In the genomic region with DNA sequence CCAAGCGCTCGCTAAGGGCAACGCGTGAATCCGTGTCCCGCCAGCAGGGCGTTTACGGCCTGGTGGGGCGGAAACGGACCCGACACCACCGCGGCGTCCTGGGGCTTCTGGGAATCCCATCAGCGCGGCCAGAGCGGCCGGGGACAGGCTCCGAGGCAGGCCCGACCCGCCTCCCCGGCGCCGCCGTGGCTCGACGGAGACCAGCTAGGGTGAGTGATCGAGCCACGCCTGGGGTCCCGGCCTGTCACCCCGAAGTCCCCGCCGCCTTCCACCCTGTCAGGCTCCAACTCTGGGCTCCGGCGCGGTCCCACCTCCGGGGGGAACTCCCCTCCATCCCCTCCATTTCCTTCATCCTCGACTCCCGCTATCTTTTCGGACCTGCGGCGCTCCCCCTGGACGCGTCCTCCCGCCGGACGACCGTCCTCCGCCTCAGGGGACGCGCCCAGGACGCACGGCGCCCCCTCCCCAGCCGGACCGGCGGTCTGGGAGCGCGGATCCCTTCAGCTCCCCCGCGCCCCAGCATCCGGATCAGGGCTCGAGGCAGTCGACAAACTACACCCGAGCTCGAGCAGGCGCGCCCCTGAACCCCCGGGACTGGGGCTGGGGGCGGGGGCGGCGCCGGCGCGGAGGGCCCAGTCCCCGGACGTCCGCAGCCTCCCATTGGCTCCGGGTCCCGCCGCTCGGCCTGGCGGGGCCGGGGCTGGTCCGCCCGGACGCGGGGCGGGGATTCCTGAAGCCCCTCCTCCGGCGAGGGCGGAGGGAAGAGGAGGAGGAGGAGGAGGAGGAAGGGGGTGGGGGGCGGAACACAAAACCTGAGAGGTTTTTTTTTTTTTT, we compare ENCODE assay signal across 1 cellular context.
TF ChIP-seq lines count a peak whose summit lies in the region.

No MANE protein-coding gene starts in this region.

TF ChIP-seq in HepG2, 621 proteins besides CTCF, POLR2A, EP300 and RAD21 (continued from another document and continues in another):
- TF ChIP-seq ZFX (CRISPR knock-in tag; IDR thresholded peaks at IDR 0.05; ENCODE audit: low read depth): peak; percentile 89
- TF ChIP-seq ZNF280D (CRISPR knock-in tag; IDR thresholded peaks at IDR 0.05): no peak
- TF ChIP-seq, protein P1, sequence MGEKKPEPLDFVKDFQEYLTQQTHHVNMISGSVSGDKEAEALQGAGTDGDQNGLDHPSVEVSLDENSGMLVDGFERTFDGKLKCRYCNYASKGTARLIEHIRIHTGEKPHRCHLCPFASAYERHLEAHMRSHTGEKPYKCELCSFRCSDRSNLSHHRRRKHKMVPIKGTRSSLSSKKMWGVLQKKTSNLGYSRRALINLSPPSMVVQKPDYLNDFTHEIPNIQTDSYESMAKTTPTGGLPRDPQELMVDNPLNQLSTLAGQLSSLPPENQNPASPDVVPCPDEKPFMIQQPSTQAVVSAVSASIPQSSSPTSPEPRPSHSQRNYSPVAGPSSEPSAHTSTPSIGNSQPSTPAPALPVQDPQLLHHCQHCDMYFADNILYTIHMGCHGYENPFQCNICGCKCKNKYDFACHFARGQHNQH (CRISPR knock-in tag; IDR thresholded peaks at IDR 0.05): 0 out of 2 replicates have a peak, but pooled peaks have one; percentile 45
- peak; percentile 67; the same call in 1 of the 2 replicates for TF ChIP-seq ZSCAN22 (CRISPR knock-in tag; IDR thresholded peaks at IDR 0.05)
- TF ChIP-seq ZNF331 (CRISPR knock-in tag; IDR thresholded peaks at IDR 0.05): peak; percentile 46; the same call in 1 of the 2 replicates
- TF ChIP-seq BRD4 (CRISPR knock-in tag; IDR thresholded peaks at IDR 0.05): peak; percentile 71; the same call in 1 of the 2 replicates
- TF ChIP-seq, protein P2, sequence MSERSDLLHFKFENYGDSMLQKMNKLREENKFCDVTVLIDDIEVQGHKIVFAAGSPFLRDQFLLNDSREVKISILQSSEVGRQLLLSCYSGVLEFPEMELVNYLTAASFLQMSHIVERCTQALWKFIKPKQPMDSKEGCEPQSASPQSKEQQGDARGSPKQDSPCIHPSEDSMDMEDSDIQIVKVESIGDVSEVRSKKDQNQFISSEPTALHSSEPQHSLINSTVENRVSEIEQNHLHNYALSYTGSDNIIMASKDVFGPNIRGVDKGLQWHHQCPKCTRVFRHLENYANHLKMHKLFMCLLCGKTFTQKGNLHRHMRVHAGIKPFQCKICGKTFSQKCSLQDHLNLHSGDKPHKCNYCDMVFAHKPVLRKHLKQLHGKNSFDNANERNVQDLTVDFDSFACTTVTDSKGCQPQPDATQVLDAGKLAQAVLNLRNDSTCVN (CRISPR knock-in tag; IDR thresholded peaks at IDR 0.05; ENCODE audit: borderline replicate concordance): no peak
- TF ChIP-seq KLF13 (CRISPR knock-in tag; IDR thresholded peaks at IDR 0.05): no peak
- no peak for TF ChIP-seq RFX5 (IDR thresholded peaks at IDR 0.05; ENCODE audit: low read depth, low read length)
- 0 out of 2 replicates have a peak, but pooled peaks have one; percentile 65 for TF ChIP-seq GPN1 (CRISPR knock-in tag; IDR thresholded peaks at IDR 0.05; ENCODE audit: borderline replicate concordance)
- no peak for TF ChIP-seq ZNF292 (CRISPR knock-in tag; IDR thresholded peaks at IDR 0.05; ENCODE audit: borderline replicate concordance, low read depth)
- TF ChIP-seq ZNF639 (CRISPR knock-in tag; conservative IDR thresholded peaks at IDR 0.05): 0 out of 2 replicates have a peak, but pooled peaks have one; percentile 33
- no peak for TF ChIP-seq TRIM22 (IDR thresholded peaks at IDR 0.05)
- no peak for TF ChIP-seq SRSF9 (IDR thresholded peaks at IDR 0.05; ENCODE audit: borderline replicate concordance, insufficient read depth, low read depth, low read length, poor library complexity, severe bottlenecking)
- TF ChIP-seq ZNF563 (CRISPR knock-in tag; IDR thresholded peaks at IDR 0.05): peak; percentile 69; the same call in 1 of the 2 replicates
- TF ChIP-seq ZNF574 (CRISPR knock-in tag; IDR thresholded peaks at IDR 0.05): 0 out of 2 replicates have a peak, but pooled peaks have one; percentile 28
- TF ChIP-seq ZNF317 (CRISPR knock-in tag; IDR thresholded peaks at IDR 0.05): peak; percentile 63
- TF ChIP-seq KLF6 (CRISPR knock-in tag; IDR thresholded peaks at IDR 0.05): 0 out of 2 replicates have a peak, but pooled peaks have one; percentile 47
- peak; percentile 63; the same call in 1 of the 2 replicates for TF ChIP-seq GZF1 (CRISPR knock-in tag; IDR thresholded peaks at IDR 0.05)
- TF ChIP-seq, protein P3, sequence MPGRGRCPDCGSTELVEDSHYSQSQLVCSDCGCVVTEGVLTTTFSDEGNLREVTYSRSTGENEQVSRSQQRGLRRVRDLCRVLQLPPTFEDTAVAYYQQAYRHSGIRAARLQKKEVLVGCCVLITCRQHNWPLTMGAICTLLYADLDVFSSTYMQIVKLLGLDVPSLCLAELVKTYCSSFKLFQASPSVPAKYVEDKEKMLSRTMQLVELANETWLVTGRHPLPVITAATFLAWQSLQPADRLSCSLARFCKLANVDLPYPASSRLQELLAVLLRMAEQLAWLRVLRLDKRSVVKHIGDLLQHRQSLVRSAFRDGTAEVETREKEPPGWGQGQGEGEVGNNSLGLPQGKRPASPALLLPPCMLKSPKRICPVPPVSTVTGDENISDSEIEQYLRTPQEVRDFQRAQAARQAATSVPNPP (CRISPR knock-in tag; IDR thresholded peaks at IDR 0.05): no peak
- TF ChIP-seq ZNF510 (CRISPR knock-in tag; IDR thresholded peaks at IDR 0.05; ENCODE audit: low read depth): peak; percentile 86; the same call in 1 of the 2 replicates
- TF ChIP-seq, protein P4, sequence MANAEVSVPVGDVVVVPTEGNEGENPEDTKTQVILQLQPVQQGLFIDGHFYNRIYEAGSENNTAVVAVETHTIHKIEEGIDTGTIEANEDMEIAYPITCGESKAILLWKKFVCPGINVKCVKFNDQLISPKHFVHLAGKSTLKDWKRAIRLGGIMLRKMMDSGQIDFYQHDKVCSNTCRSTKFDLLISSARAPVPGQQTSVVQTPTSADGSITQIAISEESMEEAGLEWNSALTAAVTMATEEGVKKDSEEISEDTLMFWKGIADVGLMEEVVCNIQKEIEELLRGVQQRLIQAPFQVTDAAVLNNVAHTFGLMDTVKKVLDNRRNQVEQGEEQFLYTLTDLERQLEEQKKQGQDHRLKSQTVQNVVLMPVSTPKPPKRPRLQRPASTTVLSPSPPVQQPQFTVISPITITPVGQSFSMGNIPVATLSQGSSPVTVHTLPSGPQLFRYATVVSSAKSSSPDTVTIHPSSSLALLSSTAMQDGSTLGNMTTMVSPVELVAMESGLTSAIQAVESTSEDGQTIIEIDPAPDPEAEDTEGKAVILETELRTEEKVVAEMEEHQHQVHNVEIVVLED (CRISPR knock-in tag; IDR thresholded peaks at IDR 0.05; ENCODE audit: borderline replicate concordance): peak; percentile 25; the same call in 1 of the 2 replicates
- peak; percentile 89; the same call in 1 of the 2 replicates for TF ChIP-seq ZNF3 (CRISPR knock-in tag; IDR thresholded peaks at IDR 0.05)
- TF ChIP-seq ELF1 (CRISPR knock-in tag; IDR thresholded peaks at IDR 0.05): 0 out of 2 replicates have a peak, but pooled peaks have one; percentile 7
- no peak for TF ChIP-seq RARA (CRISPR knock-in tag; IDR thresholded peaks at IDR 0.05)
- peak; percentile 17; the same call in 1 of the 2 replicates for TF ChIP-seq ZFP90 (CRISPR knock-in tag; IDR thresholded peaks at IDR 0.05; ENCODE audit: borderline replicate concordance)
- 0 out of 2 replicates have a peak, but pooled peaks have one; percentile 21 for TF ChIP-seq ZBTB3 (CRISPR knock-in tag; IDR thresholded peaks at IDR 0.05; ENCODE audit: borderline replicate concordance, low read depth)
- TF ChIP-seq, protein P5, sequence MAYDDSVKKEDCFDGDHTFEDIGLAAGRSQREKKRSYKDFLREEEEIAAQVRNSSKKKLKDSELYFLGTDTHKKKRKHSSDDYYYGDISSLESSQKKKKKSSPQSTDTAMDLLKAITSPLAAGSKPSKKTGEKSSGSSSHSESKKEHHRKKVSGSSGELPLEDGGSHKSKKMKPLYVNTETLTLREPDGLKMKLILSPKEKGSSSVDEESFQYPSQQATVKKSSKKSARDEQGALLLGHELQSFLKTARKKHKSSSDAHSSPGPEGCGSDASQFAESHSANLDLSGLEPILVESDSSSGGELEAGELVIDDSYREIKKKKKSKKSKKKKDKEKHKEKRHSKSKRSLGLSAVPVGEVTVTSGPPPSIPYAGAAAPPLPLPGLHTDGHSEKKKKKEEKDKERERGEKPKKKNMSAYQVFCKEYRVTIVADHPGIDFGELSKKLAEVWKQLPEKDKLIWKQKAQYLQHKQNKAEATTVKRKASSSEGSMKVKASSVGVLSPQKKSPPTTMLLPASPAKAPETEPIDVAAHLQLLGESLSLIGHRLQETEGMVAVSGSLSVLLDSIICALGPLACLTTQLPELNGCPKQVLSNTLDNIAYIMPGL (CRISPR knock-in tag; IDR thresholded peaks at IDR 0.05; ENCODE audit: borderline replicate concordance in 1 of 2, low read depth in 1 of 2): peak; percentile 34 to 79; a peak in 3 of 4 replicates
